ENCODE assay signal across 13 cellular contexts in genomic region chr22:27223317-27224177, GRCh38.
DNase-seq lines count a peak whose midpoint lies in the region; ATAC-seq and TF ChIP-seq lines count a peak whose summit lies in the region.
"Had no signal": no experiment of that assay in that cellular context is flagged by ENCODE, and none has a peak within 500 bp of the region (broad histone marks: within the 10 kb centered on the region; RNA-seq: fewer than 3 reads in every experiment).

No MANE protein-coding gene starts in this region.

- no peak overlapping the region for H3K4me3 ChIP-seq in lower leg skin (ENCODE audit: low read depth, poor library complexity, severe bottlenecking)
- H3K4me3 ChIP-seq: dorsolateral prefrontal cortex, ovary had no signal

- TF ChIP-seq CTCF in lower leg skin (IDR thresholded peaks at IDR 0.05) = no peak

- ATAC-seq in SK-N-SH treated with all-trans-retinoic acid at 6 μM for 48 hours (peak; percentile 47), HG02642 (IDR thresholded peaks at IDR 0.05; ENCODE audit: poor library complexity, unreplicated experiment) (no peak)
- ATAC-seq in stimulated activated memory B cell treated with anti-CD40 and anti-IgM and Interleukin-4, amounts not matched to agents 10 μg/mL and 1 μg/mL and 100 μg/mL, for 72 hours = peak; percentile 27

- no peak overlapping the region for H3K27ac Mint-ChIP-seq in activated CD4-positive, alpha-beta T cell treated with anti-CD3 and anti-CD28 coated beads, Interleukin-2, amount 10 ng/mL, durations not matched to agents 24 days and 14 days
- no peak overlapping the region for H3K27ac Mint-ChIP-seq in stimulated activated memory B cell treated with anti-CD40 and anti-IgM and Interleukin-4, amounts not matched to agents 10 μg/mL and 1 μg/mL and 100 μg/mL, for 72 hours
- H3K27ac Mint-ChIP-seq: activated T-cell treated with anti-CD3 and anti-CD28 coated beads, Interleukin-2, amount 50 U/mL, for 24 hours had no signal

- H3K36me3 Mint-ChIP-seq in activated CD4-positive, alpha-beta T cell treated with anti-CD3 and anti-CD28 coated beads, Interleukin-2, amount 10 ng/mL, durations not matched to agents 24 days and 14 days (ENCODE audit: low read depth) = no peaks in the 10 kb centered on the region
- no peaks in the 10 kb centered on the region for H3K36me3 Mint-ChIP-seq in stimulated activated memory B cell treated with anti-CD40 and anti-IgM and Interleukin-4, amounts not matched to agents 10 μg/mL and 1 μg/mL and 100 μg/mL, for 72 hours

- WGBS in lower leg skin, 2 donors = 28 to 42% methylated on average over 3 of the region's 3 CpGs

- no peak overlapping the region for H3K4me3 Mint-ChIP-seq in activated CD4-positive, alpha-beta T cell treated with anti-CD3 and anti-CD28 coated beads, Interleukin-2, amount 10 ng/mL, durations not matched to agents 24 days and 14 days
- H3K4me3 Mint-ChIP-seq in stimulated activated memory B cell treated with anti-CD40 and anti-IgM and Interleukin-4, amounts not matched to agents 10 μg/mL and 1 μg/mL and 100 μg/mL, for 72 hours = no peak overlapping the region
- H3K4me3 Mint-ChIP-seq: activated T-cell treated with anti-CD3 and anti-CD28 coated beads, Interleukin-2, amount 50 U/mL, for 24 hours had no signal

- no peaks in the 10 kb centered on the region for H3K27me3 Mint-ChIP-seq in activated CD4-positive, alpha-beta T cell treated with anti-CD3 and anti-CD28 coated beads, Interleukin-2, amount 10 ng/mL, durations not matched to agents 24 days and 14 days
- no peaks in the 10 kb centered on the region for H3K27me3 Mint-ChIP-seq in stimulated activated memory B cell treated with anti-CD40 and anti-IgM and Interleukin-4, amounts not matched to agents 10 μg/mL and 1 μg/mL and 100 μg/mL, for 72 hours

- no peaks in the 10 kb centered on the region for H3K9me3 Mint-ChIP-seq in activated CD4-positive, alpha-beta T cell treated with anti-CD3 and anti-CD28 coated beads, Interleukin-2, amount 10 ng/mL, durations not matched to agents 24 days and 14 days
- no peaks in the 10 kb centered on the region for H3K9me3 Mint-ChIP-seq in stimulated activated memory B cell treated with anti-CD40 and anti-IgM and Interleukin-4, amounts not matched to agents 10 μg/mL and 1 μg/mL and 100 μg/mL, for 72 hours
- H3K9me3 Mint-ChIP-seq: activated T-cell treated with anti-CD3 and anti-CD28 coated beads, Interleukin-2, amount 50 U/mL, for 24 hours had no signal

- intact Hi-C loops in activated CD4-positive, alpha-beta T cell treated with anti-CD3 and anti-CD28 coated beads, Interleukin-2, amount 10 ng/mL, durations not matched to agents 24 days and 14 days (cut with micrococcal nuclease) = no loop called here
- intact Hi-C loops in lower leg skin (cut with DNase I; ENCODE audit: low total_unique reads) = no loop called here

- peak; percentile 9 for DNase-seq in activated CD4-positive, alpha-beta T cell treated with anti-CD3 and anti-CD28 coated beads for 48 hours
- DNase-seq in activated CD4-positive, alpha-beta T cell treated with anti-CD3 and anti-CD28 coated beads, Interleukin-2, amount 10 ng/mL, durations not matched to agents 24 days and 14 days = no peak
- DNase-seq in glomerular visceral epithelial cell (ENCODE audit: extremely low spot score) (peak; percentile 94), lower leg skin (ENCODE audit: low spot score in 2 of 2) (no peak)
- DNase-seq in NK-92 treated with Interleukin-12 subunit alpha and Interleukin-12 subunit beta, amount 100 ng/mL, for 24 hours (lab: John Stamatoyannopoulos, UW) = no peak
- DNase-seq: 8988T; activated T-cell treated with anti-CD3 and anti-CD28 coated beads, Interleukin-2, amount 50 U/mL, for 24 hours; dorsolateral prefrontal cortex; NCI-H1105 treated with DMSO at 0.1 percent for 48 hours had no signal

- no peaks in the 10 kb centered on the region for H3K4me1 Mint-ChIP-seq in activated CD4-positive, alpha-beta T cell treated with anti-CD3 and anti-CD28 coated beads, Interleukin-2, amount 10 ng/mL, durations not matched to agents 24 days and 14 days
- H3K4me1 Mint-ChIP-seq in stimulated activated memory B cell treated with anti-CD40 and anti-IgM and Interleukin-4, amounts not matched to agents 10 μg/mL and 1 μg/mL and 100 μg/mL, for 72 hours = no peaks in the 10 kb centered on the region

- TF ChIP-seq POLR2A in lower leg skin (IDR thresholded peaks at IDR 0.05) = no peak

TF ChIP-seq in SK-N-SH treated with all-trans-retinoic acid at 6 μM for 48 hours, 23 proteins besides CTCF, POLR2A, EP300 and RAD21:
- peak; percentile 24 for TF ChIP-seq ISL1 (CRISPR knock-in tag; IDR thresholded peaks at IDR 0.05)
- TF ChIP-seq ZFP3 (CRISPR knock-in tag; IDR thresholded peaks at IDR 0.05) = 0 out of 2 replicates have a peak, but pooled peaks have one; percentile 35
- TF ChIP-seq CREB5 (CRISPR knock-in tag; IDR thresholded peaks at IDR 0.05; ENCODE audit: low read depth) = peak; percentile 4; the same call in 1 of the 2 replicates
- TF ChIP-seq ESRRG (CRISPR knock-in tag; IDR thresholded peaks at IDR 0.05) = no peak

Comparison
In these comparisons a context has a peak if more than half of its experiments do, and no peak if none do; other contexts are left out.
1. DNase-seq: peak in activated CD4-positive, alpha-beta T cell treated with anti-CD3 and anti-CD28 coated beads for 48 hours (single experiment) and glomerular visceral epithelial cell (single experiment); none in activated CD4-positive, alpha-beta T cell treated with anti-CD3 and anti-CD28 coated beads, Interleukin-2, amount 10 ng/mL, durations not matched to agents 24 days and 14 days (single experiment), NK-92 treated with Interleukin-12 subunit alpha and Interleukin-12 subunit beta, amount 100 ng/mL, for 24 hours (single experiment) and lower leg skin (0 of 2).